1 cellular context compared by ENCODE assay signal in genomic region chr6:47247227-47247797, GRCh38.
TF ChIP-seq lines count a peak whose summit lies in the region.

No MANE protein-coding gene starts in this region.

TF ChIP-seq in K562, 482 proteins besides CTCF, POLR2A, EP300 and RAD21 (continued from another document and continues in another):
- TF ChIP-seq ID3 (CRISPR knock-in tag; IDR thresholded peaks at IDR 0.05) (no peak), ID3 (tag; IDR thresholded peaks at IDR 0.05) (no peak), NFE2L1 (tag; IDR thresholded peaks at IDR 0.05; ENCODE audit: borderline replicate concordance, low read depth) (no peak), XRCC5 (IDR thresholded peaks at IDR 0.05; ENCODE audit: low read depth, low read length) (no peak), SNIP1 (IDR thresholded peaks at IDR 0.05; ENCODE audit: low read depth) (no peak), ELF1 (tag; IDR thresholded peaks at IDR 0.05) (no peak), PPARD (CRISPR knock-in tag; IDR thresholded peaks at IDR 0.05) (no peak), TOE1 (IDR thresholded peaks at IDR 0.05; ENCODE audit: borderline replicate concordance) (no peak), TOE1 (CRISPR knock-in tag; IDR thresholded peaks at IDR 0.05; ENCODE audit: borderline replicate concordance, low read depth) (no peak), ZFP91 (CRISPR knock-in tag; IDR thresholded peaks at IDR 0.05) (no peak), ZKSCAN1 (IDR thresholded peaks at IDR 0.05; ENCODE audit: low read depth, low read length) (no peak), EP400 (IDR thresholded peaks at IDR 0.05) (no peak), HEY1 (CRISPR knock-in tag; IDR thresholded peaks at IDR 0.05; ENCODE audit: borderline replicate concordance) (no peak), PHTF2 (CRISPR knock-in tag; IDR thresholded peaks at IDR 0.05) (no peak), ILF3 (IDR thresholded peaks at IDR 0.05; ENCODE audit: borderline replicate concordance) (no peak), PCBP1 (IDR thresholded peaks at IDR 0.05; ENCODE audit: low read depth, low read length, poor library complexity, severe bottlenecking) (no peak), REST (CRISPR knock-in tag; IDR thresholded peaks at IDR 0.05; ENCODE audit: low read depth) (no peak), HDAC2 (IDR thresholded peaks at IDR 0.05) (no peak), RAD51 (IDR thresholded peaks at IDR 0.05; ENCODE audit: borderline replicate concordance, low read depth) (no peak), ZNF586 (CRISPR knock-in tag; conservative IDR thresholded peaks at IDR 0.05) (no peak), SNAPC5 (CRISPR knock-in tag; IDR thresholded peaks at IDR 0.05) (no peak), POLR2AphosphoS5 (IDR thresholded peaks at IDR 0.05; ENCODE audit: control insufficient read depth, insufficient read depth, low read depth, low read length) (no peak), ELF4 (CRISPR knock-in tag; IDR thresholded peaks at IDR 0.05) (no peak), E2F6 (IDR thresholded peaks at IDR 0.05; ENCODE audit: borderline replicate concordance in 1 of 2, extremely low read depth in 1 of 2, insufficient read depth in 1 of 2, insufficient read length in 1 of 2, low read depth in 1 of 2, low read length in 1 of 2, poor library complexity in 1 of 2, severe bottlenecking in 1 of 2) (no peak), ZNF263 (CRISPR knock-in tag; IDR thresholded peaks at IDR 0.05; ENCODE audit: borderline replicate concordance) (no peak), TBP (optimal IDR thresholded peaks at IDR 0.05; ENCODE audit: low read depth, low read length) (peak; percentile 60), CLOCK (CRISPR knock-in tag; IDR thresholded peaks at IDR 0.05; ENCODE audit: borderline replicate concordance) (no peak), POLR2G (IDR thresholded peaks at IDR 0.05; ENCODE audit: low read depth, low read length) (no peak), ZNF444 (CRISPR knock-in tag; IDR thresholded peaks at IDR 0.05) (no peak), ETV1 (tag; conservative IDR thresholded peaks at IDR 0.05; ENCODE audit: low read depth) (no peak; the same call in 1 of the 2 replicates), AFF4 (CRISPR knock-in tag; IDR thresholded peaks at IDR 0.05) (no peak), KDM4B (IDR thresholded peaks at IDR 0.05; ENCODE audit: borderline replicate concordance in 2 of 2, low read depth in 1 of 2) (no peak), PREB (CRISPR knock-in tag; IDR thresholded peaks at IDR 0.05) (no peak), PHF21A (IDR thresholded peaks at IDR 0.05; ENCODE audit: borderline replicate concordance, low read depth) (no peak), ATF2 (CRISPR knock-in tag; IDR thresholded peaks at IDR 0.05) (no peak), SFPQ (IDR thresholded peaks at IDR 0.05; ENCODE audit: low read depth, low read length) (no peak), PHB2 (IDR thresholded peaks at IDR 0.05; ENCODE audit: low read depth) (no peak), SIX5 (IDR thresholded peaks at IDR 0.05; ENCODE audit: borderline replicate concordance in 1 of 2, insufficient read depth in 1 of 2, low read depth in 1 of 2, low read length in 2 of 2) (no peak), NFXL1 (CRISPR knock-in tag; IDR thresholded peaks at IDR 0.05) (no peak), FOXP4 (CRISPR knock-in tag; IDR thresholded peaks at IDR 0.05; ENCODE audit: borderline replicate concordance) (no peak), GATAD2B (IDR thresholded peaks at IDR 0.05; ENCODE audit: borderline replicate concordance) (no peak), MAFF (IDR thresholded peaks at IDR 0.05; ENCODE audit: low read length) (no peak), ZFP36 (IDR thresholded peaks at IDR 0.05; ENCODE audit: low read depth, low read length, partially characterized antibody) (no peak), ZNF551 (CRISPR knock-in tag; IDR thresholded peaks at IDR 0.05) (no peak), NCOA4 (IDR thresholded peaks at IDR 0.05; ENCODE audit: partially characterized antibody) (no peak)
